In genomic region chr2:111627256-111627655, GRCh38 we compare ENCODE assay signal across 19 cellular contexts.
"Had no signal": no experiment of that assay in that cellular context is flagged by ENCODE, and none has a peak within 500 bp of the region (broad histone marks: within the 10 kb centered on the region; RNA-seq: fewer than 3 reads in every experiment).

No MANE protein-coding gene starts in this region.

- H3K27me3 ChIP-seq: hepatocyte, sigmoid colon, stomach had no signal

- H3K4me1 ChIP-seq: sigmoid colon had no signal

- H3K36me3 ChIP-seq: sigmoid colon, stomach, thoracic aorta had no signal

- H3K27ac ChIP-seq: dorsolateral prefrontal cortex, hepatocyte, sigmoid colon, skin epidermis, stomach, thoracic aorta had no signal

- H3K4me3 ChIP-seq: dorsolateral prefrontal cortex, hepatocyte, sigmoid colon, skin epidermis, stomach, thoracic aorta had no signal

- DNase-seq: cortex of kidney; dorsolateral prefrontal cortex; effector CD8-positive, alpha-beta T cell; foreskin melanocyte; head of caudate nucleus; kidney glomerular epithelial cell; mesendoderm; naive B cell; posterior cingulate gyrus; sigmoid colon; stimulated activated CD4-positive, alpha-beta T cell treated with anti-CD3 and anti-CD28 coated beads, Interleukin-2, amount 100 ng/mL, for 24 hours; stimulated activated CD4-positive, alpha-beta T cell treated with anti-CD3 and anti-CD28 coated beads, Interleukin-4, amount 100 ng/mL, for 4 hours; stimulated activated naive CD4-positive, alpha-beta T cell; stomach; substantia nigra; trophoblast cell had no signal
